Comparison of ENCODE assay signal across 11 cellular contexts in the genomic region with DNA sequence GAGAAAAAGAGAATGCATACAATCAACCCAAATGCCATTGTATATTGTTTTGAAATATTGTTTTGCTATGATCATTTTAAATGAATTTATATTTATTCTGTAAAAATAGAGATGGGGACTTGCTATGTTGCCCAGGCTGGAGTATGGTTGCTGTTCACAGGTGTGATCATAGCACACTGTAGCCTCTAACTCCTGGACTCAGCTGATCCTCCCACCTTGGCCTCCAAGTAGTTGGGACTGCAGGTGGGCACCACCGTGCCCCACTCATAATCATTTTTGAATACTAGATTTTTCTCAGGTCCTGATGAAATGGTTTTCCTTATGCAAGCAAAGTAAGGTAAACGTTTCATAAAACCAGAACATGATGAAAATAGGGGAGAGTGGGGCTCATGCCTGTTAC.
"Had no signal": no experiment of that assay in that cellular context is flagged by ENCODE, and none has a peak within 500 bp of the region (broad histone marks: within the 10 kb centered on the region; RNA-seq: fewer than 3 reads in every experiment).

No MANE protein-coding gene starts in this region.

- H3K4me3 ChIP-seq: GM23248, GM23338, HAP-1 had no signal

- DNase-seq: GM23248, GOT3, H7, H9, HCEC 1CT, HFFc6 had no signal

- FAIRE-seq: H1, H54 had no signal

- H3K27ac ChIP-seq: GM23248 had no signal

- H3K36me3 ChIP-seq: HAP-1 had no signal

- H2AFZ ChIP-seq: GM23248, GM23338 had no signal

- H3K9ac ChIP-seq: GM23248 had no signal

- ATAC-seq: GM23338, HCT116 had no signal

- H3K4me2 ChIP-seq: GM23338 had no signal
